11 cellular contexts compared by ENCODE assay signal in genomic region chr11:59197990-59198389, GRCh38. TPM values are rescaled to one million over a fixed set of nuclear protein-coding genes. Genes with fewer than 3 reads are reported as not detected.
A peak's percentile ranks its signal among the peaks of the same experiment; 100 is the strongest.
DNase-seq lines count a peak whose midpoint lies in the region; ATAC-seq and TF ChIP-seq lines count a peak whose summit lies in the region.
"Had no signal": no experiment of that assay in that cellular context is flagged by ENCODE, and none has a peak within 500 bp of the region (broad histone marks: within the 10 kb centered on the region; RNA-seq: fewer than 3 reads in every experiment).

No MANE protein-coding gene starts in this region.

- no peaks in the 10 kb centered on the region for H3F3A ChIP-seq in PC-9 (ENCODE audit: insufficient read depth, low read depth)

- no peak for ATAC-seq in GM18519 (IDR thresholded peaks at IDR 0.05; ENCODE audit: low FRiP score, unreplicated experiment)
- ATAC-seq in SK-N-SH treated with all-trans-retinoic acid at 6 μM for 48 hours = no peak

- peak in 1 of 2 donors; percentile 28 for TF ChIP-seq EP300 in tibial nerve (IDR thresholded peaks at IDR 0.05)

- peak overlapping the region in 1 of 2 donors; percentile 24 for H3K27ac ChIP-seq in coronary artery
- H3K27ac ChIP-seq in tibial nerve = peak overlapping the region in 2 of 4 donors; percentile 54 to 56
- no peak overlapping the region for H3K27ac ChIP-seq in PC-9
- H3K27ac ChIP-seq: 22Rv1 had no signal

- H3K9me3 ChIP-seq in tibial nerve (no peaks in the 10 kb centered on the region), PC-9 (ENCODE audit: insufficient read depth, low read depth) (no peaks in the 10 kb centered on the region)

- no TSS peak for BruUV-seq in PC-9 (replicated peaks; lab: Mats Ljungman, UMichigan)

- CTCF ChIA-PET in PC-9 (lab: Charles Lee) = interaction anchor here (0.6 kb wide), 1 partner anchor 8 kb away, joined by 4 read pairs; no protein-coding TSS in a partner anchor

- H3K36me3 ChIP-seq in tibial nerve (peaks cover 0 to 64% (median 0%) of the 10 kb centered on the region in 3 donors), PC-9 (ENCODE audit: low read depth) (peaks cover 88% of the 10 kb centered on the region)

- no peaks in the 10 kb centered on the region for H3K27me3 ChIP-seq in tibial nerve
- H3K27me3 ChIP-seq in PC-9 (ENCODE audit: insufficient read depth, low read depth) = no peaks in the 10 kb centered on the region

- H3K9me2 ChIP-seq in PC-9 (ENCODE audit: insufficient read depth) = no peaks in the 10 kb centered on the region

- POLR2A ChIA-PET in PC-9 (lab: Charles Lee; ENCODE audit: unreplicated experiment) = interaction anchor here (0.6 kb wide), 1 partner anchor 23 kb away, joined by 4 read pairs; no protein-coding TSS in a partner anchor

- TF ChIP-seq CTCF in coronary artery (IDR thresholded peaks at IDR 0.05) = no peak
- no peak for TF ChIP-seq CTCF in tibial nerve (IDR thresholded peaks at IDR 0.05)
- TF ChIP-seq CTCF in PC-9 (conservative IDR thresholded peaks at IDR 0.05) = no peak

- H3K4me2 ChIP-seq in PC-9 = no peak overlapping the region

- no peak overlapping the region for H2AFZ ChIP-seq in PC-9

- H3K4me3 ChIP-seq in coronary artery (peak overlapping the region; percentile 20), tibial nerve (no peak overlapping the region), PC-9 (no peak overlapping the region)

- intact Hi-C loops in PC-9 (cut with micrococcal nuclease; ENCODE audit: unreplicated experiment) = no loop called here

- TF ChIP-seq POLR2A in tibial nerve (IDR thresholded peaks at IDR 0.05) = no peak

- no peaks in the 10 kb centered on the region for H3K79me2 ChIP-seq in PC-9 (ENCODE audit: low read depth)

- no peaks in the 10 kb centered on the region for H4K20me1 ChIP-seq in PC-9 (ENCODE audit: insufficient read depth)

- DNase-seq in DMS 273 (lab: John Stamatoyannopoulos, UW; ENCODE audit: unreplicated experiment) = peak; percentile 25
- DNase-seq in DMS 273 treated with DMSO at 0.1 percent for 48 hours (lab: John Stamatoyannopoulos, UW) = no peak
- DNase-seq in coronary artery (ENCODE audit: low spot score) = peak; percentile 88
- DNase-seq in medulla oblongata (ENCODE audit: extremely low spot score) = peak; percentile 85
- peak; percentile 58 to 71 for DNase-seq in tibial nerve (ENCODE audit: low spot score in 2 of 2)
- DNase-seq in PC-9 = no peak
- DNase-seq: activated CD4-positive, alpha-beta T cell treated with anti-CD3 and anti-CD28 coated beads, Interleukin-2, amount 10 ng/mL, durations not matched to agents 24 days and 14 days; NCI-H226 had no signal

- H3K4me1 ChIP-seq in tibial nerve = peaks cover 0 to 54% (median 15%) of the 10 kb centered on the region in 4 donors
- H3K4me1 ChIP-seq in PC-9 (replicated peaks; ENCODE audit: insufficient read depth) = no peaks in the 10 kb centered on the region

- WGBS in tibial nerve, 2 donors = 14 to 16% methylated on average over 9 of the region's 9 CpGs

TF ChIP-seq in SK-N-SH treated with all-trans-retinoic acid at 6 μM for 48 hours, 23 proteins besides CTCF, POLR2A, EP300 and RAD21:
- TF ChIP-seq ZFP30 (CRISPR knock-in tag; IDR thresholded peaks at IDR 0.05) (no peak), ZFP3 (CRISPR knock-in tag; IDR thresholded peaks at IDR 0.05) (no peak), RARB (CRISPR knock-in tag; IDR thresholded peaks at IDR 0.05) (no peak), PPARA (CRISPR knock-in tag; IDR thresholded peaks at IDR 0.05; ENCODE audit: borderline replicate concordance) (no peak), TSHZ2 (CRISPR knock-in tag; IDR thresholded peaks at IDR 0.05) (no peak), ESRRG (CRISPR knock-in tag; IDR thresholded peaks at IDR 0.05) (no peak), ZNF70 (CRISPR knock-in tag; IDR thresholded peaks at IDR 0.05) (no peak), CSRNP3 (CRISPR knock-in tag; IDR thresholded peaks at IDR 0.05) (no peak), CREB5 (CRISPR knock-in tag; IDR thresholded peaks at IDR 0.05; ENCODE audit: low read depth) (no peak), ARNTL (CRISPR knock-in tag; IDR thresholded peaks at IDR 0.05; ENCODE audit: borderline replicate concordance, low read depth) (no peak), ZNF565 (CRISPR knock-in tag; conservative IDR thresholded peaks at IDR 0.05; ENCODE audit: low read depth) (no peak), PATZ1 (CRISPR knock-in tag; IDR thresholded peaks at IDR 0.05; ENCODE audit: borderline replicate concordance) (no peak), TOX (CRISPR knock-in tag; IDR thresholded peaks at IDR 0.05; ENCODE audit: borderline replicate concordance) (no peak), OSR1 (CRISPR knock-in tag; IDR thresholded peaks at IDR 0.05) (no peak), SNAI2 (CRISPR knock-in tag; IDR thresholded peaks at IDR 0.05) (no peak), ZNF8 (CRISPR knock-in tag; IDR thresholded peaks at IDR 0.05) (no peak), CSDC2 (CRISPR knock-in tag; IDR thresholded peaks at IDR 0.05) (no peak), BACH2 (CRISPR knock-in tag; IDR thresholded peaks at IDR 0.05; ENCODE audit: borderline replicate concordance) (no peak), TCF4 (CRISPR knock-in tag; IDR thresholded peaks at IDR 0.05; ENCODE audit: borderline replicate concordance) (no peak), ZC3H10 (CRISPR knock-in tag; IDR thresholded peaks at IDR 0.05) (no peak)

RNA-seq across cellular contexts. Expression of gene MPEG1, which starts 14.7 kb away (rescaled TPM):
- total RNA-seq in tibial nerve (10 to 100 TPM in 1 of 4 donors, 1 to 10 TPM in 3; 7.0 to 12.3 (median 9.6) TPM), PC-9 (2021) (not detected in 2 replicates)
- total RNA-seq: activated CD4-positive, alpha-beta T cell treated with anti-CD3 and anti-CD28 coated beads, Interleukin-2, amount 10 ng/mL, durations not matched to agents 24 days and 14 days had no signal

RNA-seq across cellular contexts. Expression of gene DTX4, which starts 26.1 kb away (rescaled TPM):
- total RNA-seq in tibial nerve (10 to 100 TPM; 17.7 to 34.5 (median 25.8) TPM), PC-9 (2021) (28.4 and 34.5 TPM in 2 replicates)

RNA-seq across cellular contexts. Expression of gene FAM111A, which starts 55.3 kb away (rescaled TPM):
- total RNA-seq in tibial nerve (10 to 100 TPM; 24.3 to 76.9 (median 40.3) TPM), PC-9 (2021) (57.8 and 95.3 TPM in 2 replicates)

Comparison
In these comparisons a context has a peak if more than half of its experiments do, and no peak if none do; other contexts are left out.
1. DNase-seq: peak in DMS 273 (single experiment), coronary artery (single experiment), medulla oblongata (single experiment) and tibial nerve (2 of 2); none in DMS 273 treated with DMSO at 0.1 percent for 48 hours (single experiment) and PC-9 (0 of 2).